10 cellular contexts compared by ENCODE assay signal in genomic region chrX:13091111-13091765, GRCh38. TPM values are rescaled to one million over a fixed set of nuclear protein-coding genes. Genes with fewer than 3 reads are reported as not detected.
DNase-seq lines count a peak whose midpoint lies in the region; ATAC-seq, FAIRE-seq and TF ChIP-seq lines count a peak whose summit lies in the region.
"Had no signal": no experiment of that assay in that cellular context is flagged by ENCODE, and none has a peak within 500 bp of the region (broad histone marks: within the 10 kb centered on the region; RNA-seq: fewer than 3 reads in every experiment).

No MANE protein-coding gene starts in this region.

- TF ChIP-seq EP300 in HepG2 (IDR thresholded peaks at IDR 0.05; ENCODE audit: low read depth in 2 of 2, low read length in 2 of 2) = no peak
- TF ChIP-seq EP300 in HepG2 (CRISPR knock-in tag; IDR thresholded peaks at IDR 0.05; ENCODE audit: borderline replicate concordance) = no peak
- no peak for TF ChIP-seq EP300 in upper lobe of left lung (IDR thresholded peaks at IDR 0.05)

- H3K27me3 ChIP-seq in HepG2 (ENCODE audit: control insufficient read depth in 1 of 2, insufficient read depth in 2 of 2, low read length in 2 of 2) (no peaks in the 10 kb centered on the region), upper lobe of left lung (no peaks in the 10 kb centered on the region)

- no peaks in the 10 kb centered on the region for H3K27me3 Mint-ChIP-seq in activated naive CD4-positive, alpha-beta T cell treated with anti-CD3 and anti-CD28 coated beads for 36 hours (ENCODE audit: low read depth)
- no peaks in the 10 kb centered on the region for H3K27me3 Mint-ChIP-seq in activated CD8-positive, alpha-beta T cell treated with anti-CD3 and anti-CD28 coated beads for 36 hours

- peak overlapping the region; percentile 61 for H3K4me3 Mint-ChIP-seq in activated naive CD4-positive, alpha-beta T cell treated with anti-CD3 and anti-CD28 coated beads for 36 hours
- H3K4me3 Mint-ChIP-seq in activated CD8-positive, alpha-beta T cell treated with anti-CD3 and anti-CD28 coated beads for 36 hours = peak overlapping the region; percentile 68

- H3K9me3 ChIP-seq in HepG2 (ENCODE audit: low read length) = no peaks in the 10 kb centered on the region
- no peaks in the 10 kb centered on the region for H3K9me3 ChIP-seq in upper lobe of left lung

- peak; percentile 53 for DNase-seq in activated naive CD4-positive, alpha-beta T cell treated with anti-CD3 and anti-CD28 coated beads for 36 hours
- no peak for DNase-seq in activated naive CD4-positive, alpha-beta T cell treated with Interleukin-2 at 50 U/mL for 16 hours
- peak; percentile 61 for DNase-seq in activated CD8-positive, alpha-beta T cell treated with anti-CD3 and anti-CD28 coated beads for 36 hours
- DNase-seq in HepG2 (ENCODE audit: low spot score) (no peak), upper lobe of left lung (no peak), GM03348 (ENCODE audit: low spot score) (no peak), DMS153 treated with DMSO at 0.1 percent for 48 hours (lab: John Stamatoyannopoulos, UW; ENCODE audit: unreplicated experiment) (no peak)
- no peak for DNase-seq in stimulated activated CD8-positive, alpha-beta memory T cell treated with anti-CD3 and anti-CD28 coated beads, Interleukin-4, amount 100 ng/mL, for 48 hours

- H3K36me3 ChIP-seq in HepG2 (replicated peaks in 1 of 2; ENCODE audit: control insufficient read depth in 1 of 2, insufficient read depth in 2 of 2, low read length in 2 of 2) (no peaks in the 10 kb centered on the region), upper lobe of left lung (no peaks in the 10 kb centered on the region)

- H3K27ac Mint-ChIP-seq in activated naive CD4-positive, alpha-beta T cell treated with anti-CD3 and anti-CD28 coated beads for 36 hours = peak overlapping the region; percentile 87
- peak overlapping the region; percentile 97 for H3K27ac Mint-ChIP-seq in activated CD8-positive, alpha-beta T cell treated with anti-CD3 and anti-CD28 coated beads for 36 hours

- no peak for TF ChIP-seq RAD21 in HepG2 (CRISPR knock-in tag; IDR thresholded peaks at IDR 0.05)

- H3K4me3 ChIP-seq in HepG2 (replicated peaks in 1 of 3; ENCODE audit: insufficient read depth in 1 of 3, low read depth in 2 of 3, low read length in 3 of 3) (no peak overlapping the region; a peak in 1 of 6 replicates), upper lobe of left lung (no peak overlapping the region)

- H3K79me2 ChIP-seq in HepG2 (ENCODE audit: insufficient read depth, low read length) = no peaks in the 10 kb centered on the region

- ATAC-seq in activated CD8-positive, alpha-beta T cell treated with anti-CD3 and anti-CD28 coated beads for 36 hours = peak; percentile 10
- ATAC-seq in HepG2 (no peak), upper lobe of left lung (ENCODE audit: low FRiP score in 2 of 2) (peak in 1 of 2 donors; percentile 26)

- H4K20me1 ChIP-seq in HepG2 (ENCODE audit: insufficient read depth, low read length) = no peaks in the 10 kb centered on the region

- peaks cover 1% of the 10 kb centered on the region for H3K36me3 Mint-ChIP-seq in activated naive CD4-positive, alpha-beta T cell treated with anti-CD3 and anti-CD28 coated beads for 36 hours (ENCODE audit: low read depth)
- peaks cover 1% of the 10 kb centered on the region for H3K36me3 Mint-ChIP-seq in activated CD8-positive, alpha-beta T cell treated with anti-CD3 and anti-CD28 coated beads for 36 hours (ENCODE audit: low read depth)

- no peaks in the 10 kb centered on the region for H3K9me3 Mint-ChIP-seq in activated naive CD4-positive, alpha-beta T cell treated with anti-CD3 and anti-CD28 coated beads for 36 hours
- H3K9me3 Mint-ChIP-seq in activated CD8-positive, alpha-beta T cell treated with anti-CD3 and anti-CD28 coated beads for 36 hours = no peaks in the 10 kb centered on the region

- in situ Hi-C loops in HepG2 (cut with HindIII; ENCODE audit: extremely low pct_ligation_motif_present, low pct_unique_long_range_greater_than_20kb) = no loop called here

- TF ChIP-seq CTCF in activated CD8-positive, alpha-beta T cell treated with anti-CD3 and anti-CD28 coated beads for 36 hours (IDR thresholded peaks at IDR 0.05) = no peak
- TF ChIP-seq CTCF in HepG2 (CRISPR knock-in tag; IDR thresholded peaks at IDR 0.05) = no peak
- no peak for TF ChIP-seq CTCF in upper lobe of left lung (IDR thresholded peaks at IDR 0.05)

- peak overlapping the region; percentile 53 for H3K4me2 ChIP-seq in HepG2 (ENCODE audit: low read depth, low read length)
- H3K4me2 ChIP-seq: KMS-11 had no signal

- BruUV-seq in HepG2 (replicated peaks; lab: Mats Ljungman, UMichigan) = no TSS peak

- H3K4me1 Mint-ChIP-seq in activated naive CD4-positive, alpha-beta T cell treated with anti-CD3 and anti-CD28 coated beads for 36 hours (ENCODE audit: low read depth) = peaks cover 86% of the 10 kb centered on the region
- H3K4me1 Mint-ChIP-seq in activated CD8-positive, alpha-beta T cell treated with anti-CD3 and anti-CD28 coated beads for 36 hours (ENCODE audit: low read depth) = peaks cover 83% of the 10 kb centered on the region

- H2AFZ ChIP-seq in HepG2 (ENCODE audit: low read length) = peak overlapping the region; percentile 72

- 77% methylated on average over 5 of the region's 6 CpGs for WGBS in HepG2 (ENCODE audit: low lambda C conversion rate)
- WGBS in upper lobe of left lung, 2 donors = 50 to 56% methylated on average over 6 of the region's 6 CpGs

- CTCF ChIA-PET in activated naive CD4-positive, alpha-beta T cell treated with anti-CD3 and anti-CD28 coated beads for 36 hours (lab: Charles Lee) = interaction anchor here (0.6 to 4.3 kb wide), 15 partner anchors 9 to 397 kb away, joined by 3 to 37 read pairs (median 8); partner anchors contain the start of gene TMSB4X
- CTCF ChIA-PET in activated CD8-positive, alpha-beta T cell treated with anti-CD3 and anti-CD28 coated beads for 36 hours (lab: Charles Lee) = interaction anchor here (0.6 to 5.4 kb wide), 14 partner anchors 9 to 397 kb away, joined by 3 to 47 read pairs (median 6); no protein-coding TSS in a partner anchor
- CTCF ChIA-PET in HepG2 (lab: Yijun Ruan, JAX; ENCODE audit: low intra/inter-chr PET ratio, low total read pairs) = no interaction called here

- H3K4me1 ChIP-seq in HepG2 (ENCODE audit: insufficient read depth, low read length) (peaks cover 21% of the 10 kb centered on the region), upper lobe of left lung (peaks cover 7 to 53% (median 14%) of the 10 kb centered on the region in 4 donors)

- POLR2A ChIA-PET in activated CD8-positive, alpha-beta T cell treated with anti-CD3 and anti-CD28 coated beads for 36 hours (lab: Charles Lee) = interaction anchor here (0.8 to 19.9 kb wide), 13 partner anchors 14 to 142 kb away, joined by 3 to 333 read pairs (median 6); partner anchors contain the start of gene TMSB4X
- POLR2A ChIA-PET in HepG2 (lab: Yijun Ruan, JAX) = no interaction called here

- TF ChIP-seq POLR2A in HepG2 (IDR thresholded peaks at IDR 0.05; ENCODE audit: insufficient read depth in 1 of 2, low read depth in 2 of 2, low read length in 2 of 2) (no peak), upper lobe of left lung (IDR thresholded peaks at IDR 0.05) (peak in 1 of 4 donors; percentile 31)

- peak overlapping the region; percentile 43; the same call in 1 of the 2 replicates for H3K9ac ChIP-seq in HepG2 (ENCODE audit: insufficient read depth, low read depth, low read length)
- H3K9ac ChIP-seq: KMS-11 had no signal

- FAIRE-seq in HepG2 (lab: Jason Lieb, UNC) = no peak

- intact Hi-C loops in activated naive CD4-positive, alpha-beta T cell treated with anti-CD3 and anti-CD28 coated beads for 36 hours (cut with micrococcal nuclease) = loop anchor here (2.0 to 10.0 kb wide), 9 partner anchors 249 to 1330 kb away; partner anchors contain the start of genes GEMIN8, PRPS2, RAB9A and TCEANC
- intact Hi-C loops in activated CD8-positive, alpha-beta T cell treated with anti-CD3 and anti-CD28 coated beads for 36 hours (cut with micrococcal nuclease) = loop anchor here (10.0 kb wide), 2 partner anchors 74 to 164 kb away; no protein-coding TSS in a partner anchor
- intact Hi-C loops in HepG2 (cut with micrococcal nuclease; ENCODE audit: unreplicated experiment) = no loop called here

- peak overlapping the region; percentile 54 for H3K27ac ChIP-seq in HepG2 (ENCODE audit: extremely low read length, insufficient read depth, low read length)
- H3K27ac ChIP-seq in upper lobe of left lung = peak overlapping the region; percentile 76 to 83 (median 80)
- H3K27ac ChIP-seq: KMS-11 had no signal

TF ChIP-seq in HepG2, 621 proteins besides CTCF, POLR2A, EP300 and RAD21 (continues in another document):
- no peak for TF ChIP-seq ZMYM3 (CRISPR knock-in tag; IDR thresholded peaks at IDR 0.05)
- TF ChIP-seq JARID2 (CRISPR knock-in tag; IDR thresholded peaks at IDR 0.05; ENCODE audit: insufficient replicate concordance) = no peak

RNA-seq across cellular contexts. Expression of gene FAM9C, which starts 46.8 kb away (rescaled TPM):
- not detected for total RNA-seq in activated naive CD4-positive, alpha-beta T cell treated with anti-CD3 and anti-CD28 coated beads for 36 hours
- not detected for total RNA-seq in activated CD8-positive, alpha-beta T cell treated with anti-CD3 and anti-CD28 coated beads for 36 hours
- total RNA-seq in HepG2 (2016; rRNA removed; fragmentation: Illumina TruSeq; extraction: Trizol) (not detected in 2 replicates), upper lobe of left lung (under 1 TPM in 1 of 6 donors, not detected in 5; 0.20 TPM)
- total RNA-seq in HepG2 (2016; cell fraction: cytosol; rRNA removed; fragmentation: Illumina TruSeq; extraction: Trizol; ENCODE audit: low read depth) = not detected in 2 replicates
- not detected in 2 replicates for total RNA-seq in HepG2 (2016; cell fraction: insoluble cytoplasmic fraction; rRNA removed; fragmentation: Illumina TruSeq; extraction: Trizol)
- not detected in 2 replicates for total RNA-seq in HepG2 (2016; cell fraction: membrane; rRNA removed; fragmentation: Illumina TruSeq; extraction: Trizol)
- not detected in 2 replicates for total RNA-seq in HepG2 (2016; cell fraction: nucleus; rRNA removed; fragmentation: Illumina TruSeq; extraction: Trizol)
- polyA plus RNA-seq in HepG2 (2011; rRNA removed) = not detected in 2 replicates
- polyA plus RNA-seq in HepG2 (2011; cell fraction: cytosol; rRNA removed) = not detected in 2 replicates
- polyA plus RNA-seq in HepG2 (2011; cell fraction: nucleus; rRNA removed) = not detected in 2 replicates
- not detected in 2 replicates for polyA plus RNA-seq in HepG2 (2012)
- polyA plus RNA-seq in HepG2 (2016; cell fraction: cytosol; fragmentation: Illumina TruSeq; extraction: Trizol; ENCODE audit: low read depth) = not detected in 2 replicates
- not detected in 2 replicates for polyA plus RNA-seq in HepG2 (2016; cell fraction: insoluble cytoplasmic fraction; fragmentation: Illumina TruSeq; extraction: Trizol; ENCODE audit: low read depth)
- not detected in 2 replicates for polyA plus RNA-seq in HepG2 (2016; cell fraction: membrane; fragmentation: Illumina TruSeq; extraction: Trizol; ENCODE audit: low read depth)
- not detected in 2 replicates for polyA plus RNA-seq in HepG2 (2016; cell fraction: nucleus; fragmentation: Illumina TruSeq; extraction: Trizol; ENCODE audit: insufficient read depth, low read depth)
- polyA minus RNA-seq in HepG2 (2011; rRNA and poly(A)+ RNA removed; ENCODE audit: low replicate concordance) = not detected in 2 replicates
- not detected in 2 replicates for polyA minus RNA-seq in HepG2 (2011; cell fraction: cytosol; rRNA and poly(A)+ RNA removed)
- polyA minus RNA-seq in HepG2 (2011; cell fraction: nucleus; rRNA and poly(A)+ RNA removed) = not detected in 2 replicates
- polyA plus RNA-seq: BJ had no signal

Comparison
In these comparisons a context has a peak if more than half of its experiments do, and no peak if none do; other contexts are left out.
1. DNase-seq: peak in activated naive CD4-positive, alpha-beta T cell treated with anti-CD3 and anti-CD28 coated beads for 36 hours (single experiment) and activated CD8-positive, alpha-beta T cell treated with anti-CD3 and anti-CD28 coated beads for 36 hours (single experiment); none in activated naive CD4-positive, alpha-beta T cell treated with Interleukin-2 at 50 U/mL for 16 hours (single experiment), HepG2 (single experiment), upper lobe of left lung (0 of 2), GM03348 (single experiment), stimulated activated CD8-positive, alpha-beta memory T cell treated with anti-CD3 and anti-CD28 coated beads, Interleukin-4, amount 100 ng/mL, for 48 hours (single experiment) and DMS153 treated with DMSO at 0.1 percent for 48 hours (single experiment).